Comparison of ENCODE assay signal across 1 cellular context in the genomic region with DNA sequence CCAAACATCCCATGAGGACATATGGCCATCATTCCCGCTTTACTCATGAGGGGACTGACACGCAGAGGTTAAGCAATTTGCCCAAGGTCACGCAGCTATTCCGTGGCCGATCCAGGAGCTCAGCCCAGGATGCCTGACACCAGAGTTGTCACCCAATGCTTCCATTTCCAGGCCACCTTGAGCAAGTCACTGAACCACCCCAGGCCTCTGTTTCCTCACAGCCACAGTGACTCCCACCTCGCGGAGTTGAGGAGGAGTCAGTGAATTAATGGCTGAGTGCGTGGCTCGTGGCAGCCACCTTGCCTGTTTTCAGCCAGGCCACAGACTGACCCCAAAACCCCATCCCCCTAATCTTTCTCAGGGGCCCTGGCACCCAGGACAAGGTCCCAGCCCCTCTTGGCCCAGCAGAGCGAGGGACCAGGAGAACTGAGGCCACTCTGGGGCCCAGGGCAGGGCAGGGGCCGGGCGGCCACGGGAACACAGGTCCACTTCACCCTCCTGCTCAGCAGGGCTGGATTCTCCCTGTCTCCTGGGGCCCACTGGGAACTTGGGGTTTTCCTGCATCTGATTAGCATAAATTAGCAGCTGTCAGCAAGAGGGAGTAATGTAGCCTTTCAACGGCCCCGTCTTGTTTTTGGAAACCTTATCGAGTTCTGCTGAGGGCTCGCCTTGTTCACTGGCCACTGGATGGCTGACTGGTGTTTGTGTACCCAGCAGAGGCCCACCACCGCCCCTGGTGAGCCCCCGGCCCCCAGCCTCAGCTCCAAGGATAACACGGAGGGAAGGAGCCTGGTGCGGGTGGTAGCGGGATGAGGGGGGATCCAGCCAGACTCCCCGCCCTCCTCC.
A peak's percentile ranks its signal among the peaks of the same experiment; 100 is the strongest.
TF ChIP-seq lines count a peak whose summit lies in the region.

No MANE protein-coding gene starts in this region.

TF ChIP-seq in HepG2, 621 proteins besides CTCF, POLR2A, EP300 and RAD21:
- TF ChIP-seq ZSCAN9 (CRISPR knock-in tag; IDR thresholded peaks at IDR 0.05; ENCODE audit: borderline replicate concordance), result no peak
- 0 out of 2 replicates have a peak, but pooled peaks have one; percentile 10 for TF ChIP-seq ZNF687 (CRISPR knock-in tag; IDR thresholded peaks at IDR 0.05)
